In genomic region chr7:17690030-17690429, GRCh38 we compare ENCODE assay signal across 10 cellular contexts.
A peak's percentile ranks its signal among the peaks of the same experiment; 100 is the strongest.
DNase-seq lines count a peak whose midpoint lies in the region; ATAC-seq, FAIRE-seq and TF ChIP-seq lines count a peak whose summit lies in the region.
"Had no signal": no experiment of that assay in that cellular context is flagged by ENCODE, and none has a peak within 500 bp of the region (broad histone marks: within the 10 kb centered on the region; RNA-seq: fewer than 3 reads in every experiment).

No MANE protein-coding gene starts in this region.

- no peak overlapping the region for H3K9ac ChIP-seq in K562 (ENCODE audit: insufficient read depth in 1 of 2, low read depth in 2 of 2, low read length in 2 of 2)

- BruUV-seq in K562 (replicated peaks; lab: Mats Ljungman, UMichigan): no TSS peak

- H3K36me3 Mint-ChIP-seq in activated naive CD8-positive, alpha-beta T cell treated with anti-CD3 and anti-CD28 coated beads, Interleukin-2, amount 50 U/mL, for 24 hours (ENCODE audit: low read depth): no peaks in the 10 kb centered on the region
- no peaks in the 10 kb centered on the region for H3K36me3 Mint-ChIP-seq in activated naive CD8-positive, alpha-beta T cell treated with anti-CD3 and anti-CD28 coated beads for 36 hours
- no peaks in the 10 kb centered on the region for H3K36me3 Mint-ChIP-seq in activated naive CD4-positive, alpha-beta T cell treated with anti-CD3 and anti-CD28 coated beads, Interleukin-2, amount 50 U/mL, for 72 hours
- H3K36me3 Mint-ChIP-seq: brain had no signal

- POLR2A ChIA-PET in K562 (lab: Yijun Ruan, JAX): interaction anchor here (0.6 kb wide), 1 partner anchor 247 kb away, joined by 3 read pairs; no protein-coding TSS in a partner anchor

- no peak for TF ChIP-seq POLR2A in K562 (conservative IDR thresholded peaks at IDR 0.05)

- no peak for TF ChIP-seq RAD21 in K562 (CRISPR knock-in tag; conservative IDR thresholded peaks at IDR 0.05 in 1 of 2, IDR thresholded peaks at IDR 0.05 in 1 of 2)

- no peak overlapping the region for H3K4me2 ChIP-seq in K562 (ENCODE audit: insufficient read depth, low read length)

- H3K9me3 Mint-ChIP-seq in activated naive CD8-positive, alpha-beta T cell treated with anti-CD3 and anti-CD28 coated beads, Interleukin-2, amount 50 U/mL, for 24 hours: no peaks in the 10 kb centered on the region
- no peaks in the 10 kb centered on the region for H3K9me3 Mint-ChIP-seq in activated naive CD8-positive, alpha-beta T cell treated with anti-CD3 and anti-CD28 coated beads for 36 hours
- no peaks in the 10 kb centered on the region for H3K9me3 Mint-ChIP-seq in activated naive CD4-positive, alpha-beta T cell treated with anti-CD3 and anti-CD28 coated beads, Interleukin-2, amount 50 U/mL, for 72 hours

- H4K20me1 ChIP-seq in K562 (replicated peaks; ENCODE audit: control insufficient read depth, insufficient read depth, low read length): no peaks in the 10 kb centered on the region

- in situ Hi-C loops in K562 (cut with MboI): loop anchor here (25.0 kb wide), 1 partner anchor 1997 kb away; no protein-coding TSS in a partner anchor

- no peaks in the 10 kb centered on the region for H3K9me1 ChIP-seq in K562 (ENCODE audit: control insufficient read depth, insufficient read depth, low read length)

- H3K27me3 ChIP-seq in K562 (ENCODE audit: control insufficient read depth in 2 of 2, insufficient read depth in 2 of 2, low read length in 2 of 2): no peaks in the 10 kb centered on the region

- peaks cover 2% of the 10 kb centered on the region for H3K4me1 Mint-ChIP-seq in activated naive CD8-positive, alpha-beta T cell treated with anti-CD3 and anti-CD28 coated beads, Interleukin-2, amount 50 U/mL, for 24 hours
- H3K4me1 Mint-ChIP-seq in activated naive CD8-positive, alpha-beta T cell treated with anti-CD3 and anti-CD28 coated beads for 36 hours: no peaks in the 10 kb centered on the region
- H3K4me1 Mint-ChIP-seq: brain had no signal

- ATAC-seq in activated naive CD8-positive, alpha-beta T cell treated with anti-CD3 and anti-CD28 coated beads, Interleukin-2, amount 50 U/mL, for 24 hours: peak; percentile 33
- ATAC-seq in K562: peak; percentile 82
- no peak for ATAC-seq in GM18861 (IDR thresholded peaks at IDR 0.05; ENCODE audit: unreplicated experiment)
- no peak for ATAC-seq in activated naive CD4-positive, alpha-beta T cell treated with anti-CD3 and anti-CD28 coated beads, Interleukin-2, amount 50 U/mL, for 72 hours
- ATAC-seq: psoas muscle had no signal

- 2% methylated on average over 4 of the region's 4 CpGs for WGBS in K562 (ENCODE audit: insufficient coverage, low coverage, missing lambda C conversion rate)

- H3K27ac ChIP-seq in K562 (ENCODE audit: extremely low read depth, low read depth, low read length): no peak overlapping the region
- H3K27ac ChIP-seq: psoas muscle had no signal

- CTCF ChIA-PET in K562 (lab: Yijun Ruan, JAX; ENCODE audit: low intra/inter-chr PET ratio): interaction anchor here (0.6 kb wide), 1 partner anchor 11 kb away, joined by 3 read pairs; no protein-coding TSS in a partner anchor

- no peaks in the 10 kb centered on the region for H3K36me3 ChIP-seq in K562 (ENCODE audit: control insufficient read depth, insufficient read depth, low read length)

- H3K9me3 ChIP-seq in K562 (replicated peaks; ENCODE audit: control insufficient read depth, insufficient read depth, low read depth, low read length): no peaks in the 10 kb centered on the region
- H3K9me3 ChIP-seq: psoas muscle had no signal

- no peak for TF ChIP-seq CTCF in K562 (IDR thresholded peaks at IDR 0.05 in 2 of 3, conservative IDR thresholded peaks at IDR 0.05 in 1 of 3; ENCODE audit: insufficient read depth in 2 of 3, low read depth in 1 of 3, low read length in 3 of 3)

- H2AFZ ChIP-seq in K562 (ENCODE audit: low read depth, low read length): no peak overlapping the region

- H3K27ac Mint-ChIP-seq in activated naive CD8-positive, alpha-beta T cell treated with anti-CD3 and anti-CD28 coated beads, Interleukin-2, amount 50 U/mL, for 24 hours: no peak overlapping the region
- no peak overlapping the region for H3K27ac Mint-ChIP-seq in activated naive CD8-positive, alpha-beta T cell treated with anti-CD3 and anti-CD28 coated beads for 36 hours
- no peak overlapping the region for H3K27ac Mint-ChIP-seq in activated naive CD4-positive, alpha-beta T cell treated with anti-CD3 and anti-CD28 coated beads, Interleukin-2, amount 50 U/mL, for 72 hours
- H3K27ac Mint-ChIP-seq: brain had no signal

- no peak overlapping the region for H3K4me3 Mint-ChIP-seq in activated naive CD8-positive, alpha-beta T cell treated with anti-CD3 and anti-CD28 coated beads, Interleukin-2, amount 50 U/mL, for 24 hours
- H3K4me3 Mint-ChIP-seq in activated naive CD8-positive, alpha-beta T cell treated with anti-CD3 and anti-CD28 coated beads for 36 hours: no peak overlapping the region
- H3K4me3 Mint-ChIP-seq: brain had no signal

- H3K79me2 ChIP-seq in K562 (ENCODE audit: control insufficient read depth, insufficient read depth, low read length): no peaks in the 10 kb centered on the region

- no peak overlapping the region for H3K4me3 ChIP-seq in K562
- H3K4me3 ChIP-seq: psoas muscle had no signal

- DNase-seq in activated naive CD8-positive, alpha-beta T cell treated with anti-CD3 and anti-CD28 coated beads, Interleukin-2, amount 50 U/mL, for 24 hours: no peak
- DNase-seq in activated naive CD8-positive, alpha-beta T cell treated with anti-CD3 and anti-CD28 coated beads for 36 hours: no peak
- DNase-seq in HS-5 (ENCODE audit: low read depth): peak; percentile 56
- peak in 2 of 4 experiments; percentile 7 to 14 for DNase-seq in K562 (ENCODE audit: extremely low read depth in 1 of 4, low spot score in 3 of 4)
- no peak for DNase-seq in activated CD8-positive, alpha-beta memory T cell treated with anti-CD3 and anti-CD28 coated beads, Interleukin-2, amount 50 U/mL, for 48 hours
- DNase-seq in globus pallidus (ENCODE audit: low spot score): no peak
- DNase-seq in activated naive CD4-positive, alpha-beta T cell treated with anti-CD3 and anti-CD28 coated beads, Interleukin-2, amount 50 U/mL, for 72 hours (ENCODE audit: low spot score in 2 of 2): no peak
- DNase-seq: psoas muscle had no signal

- no peaks in the 10 kb centered on the region for H3K27me3 Mint-ChIP-seq in activated naive CD8-positive, alpha-beta T cell treated with anti-CD3 and anti-CD28 coated beads, Interleukin-2, amount 50 U/mL, for 24 hours
- no peaks in the 10 kb centered on the region for H3K27me3 Mint-ChIP-seq in activated naive CD8-positive, alpha-beta T cell treated with anti-CD3 and anti-CD28 coated beads for 36 hours

- intact Hi-C loops in K562 (cut with micrococcal nuclease): no loop called here

- TF ChIP-seq EP300 in K562 (IDR thresholded peaks at IDR 0.05; ENCODE audit: low read length): no peak

- FAIRE-seq in K562 (lab: Jason Lieb, UNC): no peak

- H3K4me1 ChIP-seq in K562 (replicated peaks in 1 of 2; ENCODE audit: control insufficient read depth in 2 of 2, insufficient read depth in 2 of 2, low read length in 2 of 2): no peaks in the 10 kb centered on the region; a peak in 1 of 5 replicates
- H3K4me1 ChIP-seq: psoas muscle had no signal

TF ChIP-seq in K562, 482 proteins besides CTCF, POLR2A, EP300 and RAD21 (continues in another document):
- no peak for TF ChIP-seq NR2C2 (CRISPR knock-in tag; IDR thresholded peaks at IDR 0.05)
- TF ChIP-seq NR2C2 (tag; IDR thresholded peaks at IDR 0.05): peak; percentile 64; the same call in 1 of the 2 replicates
- TF ChIP-seq ETV6 (IDR thresholded peaks at IDR 0.05; ENCODE audit: borderline replicate concordance in 1 of 2, low read depth in 2 of 2, low read length in 1 of 2): no peak
- no peak for TF ChIP-seq ETV6 (CRISPR knock-in tag; IDR thresholded peaks at IDR 0.05; ENCODE audit: borderline replicate concordance)
- TF ChIP-seq PPARD (CRISPR knock-in tag; IDR thresholded peaks at IDR 0.05): no peak
- TF ChIP-seq BHLHE40 (IDR thresholded peaks at IDR 0.05; ENCODE audit: low read length): 0 out of 2 replicates have a peak, but pooled peaks have one; percentile 9
- TF ChIP-seq C11orf30 (IDR thresholded peaks at IDR 0.05; ENCODE audit: low read depth): peak; percentile 54; the same call in 1 of the 2 replicates
- TF ChIP-seq MTA1 (IDR thresholded peaks at IDR 0.05; ENCODE audit: borderline replicate concordance): no peak
- TF ChIP-seq ZNF175 (CRISPR knock-in tag; IDR thresholded peaks at IDR 0.05; ENCODE audit: low read depth): peak; percentile 74
- TF ChIP-seq BACH1 (tag; IDR thresholded peaks at IDR 0.05): peak; percentile 60; the same call in 1 of the 2 replicates
- TF ChIP-seq CEBPG (CRISPR knock-in tag; IDR thresholded peaks at IDR 0.05): no peak
- peak in 1 of 2 experiments; percentile 43; a peak in 1 of 4 replicates for TF ChIP-seq CEBPG (tag; conservative IDR thresholded peaks at IDR 0.05 in 1 of 2, IDR thresholded peaks at IDR 0.05 in 1 of 2)
- TF ChIP-seq ZNF143 (CRISPR knock-in tag; IDR thresholded peaks at IDR 0.05): no peak
- peak; percentile 58 for TF ChIP-seq ZNF316 (IDR thresholded peaks at IDR 0.05)
- TF ChIP-seq STAT5B (CRISPR knock-in tag; IDR thresholded peaks at IDR 0.05): no peak
- peak; percentile 66 for TF ChIP-seq MAFG (tag; conservative IDR thresholded peaks at IDR 0.05)
- peak; percentile 68; the same call in 1 of the 2 replicates for TF ChIP-seq ZNF589 (CRISPR knock-in tag; IDR thresholded peaks at IDR 0.05; ENCODE audit: low read depth)
- 0 out of 2 replicates have a peak, but pooled peaks have one; percentile 15 for TF ChIP-seq JUND (IDR thresholded peaks at IDR 0.05; ENCODE audit: borderline replicate concordance, low read depth, low read length)
- no peak; the same call in 2 of the 3 replicates for TF ChIP-seq JUND (tag; IDR thresholded peaks at IDR 0.05; ENCODE audit: borderline replicate concordance, low read depth, low read length)
- TF ChIP-seq ZNF584 (CRISPR knock-in tag; IDR thresholded peaks at IDR 0.05; ENCODE audit: low read depth): 0 out of 2 replicates have a peak, but pooled peaks have one; percentile 34
- TF ChIP-seq CBX1 (IDR thresholded peaks at IDR 0.05; ENCODE audit: low read depth): no peak
- peak; percentile 41; the same call in 1 of the 2 replicates for TF ChIP-seq TEAD4 (IDR thresholded peaks at IDR 0.05; ENCODE audit: low read length)
- no peak for TF ChIP-seq TEAD4 (CRISPR knock-in tag; IDR thresholded peaks at IDR 0.05; ENCODE audit: borderline replicate concordance)
- no peak for TF ChIP-seq FOXJ3 (CRISPR knock-in tag; IDR thresholded peaks at IDR 0.05)
- no peak for TF ChIP-seq HDAC3 (IDR thresholded peaks at IDR 0.05; ENCODE audit: borderline replicate concordance, partially characterized antibody)
- TF ChIP-seq ZNF23 (CRISPR knock-in tag; IDR thresholded peaks at IDR 0.05): no peak

Comparison
In these comparisons a context has a peak if more than half of its experiments do, and no peak if none do; other contexts are left out.
1. ATAC-seq: peak in activated naive CD8-positive, alpha-beta T cell treated with anti-CD3 and anti-CD28 coated beads, Interleukin-2, amount 50 U/mL, for 24 hours (single experiment) and K562 (single experiment); none in GM18861 (single experiment) and activated naive CD4-positive, alpha-beta T cell treated with anti-CD3 and anti-CD28 coated beads, Interleukin-2, amount 50 U/mL, for 72 hours (0 of 2).